8 cellular contexts compared by ENCODE assay signal in the genomic region with DNA sequence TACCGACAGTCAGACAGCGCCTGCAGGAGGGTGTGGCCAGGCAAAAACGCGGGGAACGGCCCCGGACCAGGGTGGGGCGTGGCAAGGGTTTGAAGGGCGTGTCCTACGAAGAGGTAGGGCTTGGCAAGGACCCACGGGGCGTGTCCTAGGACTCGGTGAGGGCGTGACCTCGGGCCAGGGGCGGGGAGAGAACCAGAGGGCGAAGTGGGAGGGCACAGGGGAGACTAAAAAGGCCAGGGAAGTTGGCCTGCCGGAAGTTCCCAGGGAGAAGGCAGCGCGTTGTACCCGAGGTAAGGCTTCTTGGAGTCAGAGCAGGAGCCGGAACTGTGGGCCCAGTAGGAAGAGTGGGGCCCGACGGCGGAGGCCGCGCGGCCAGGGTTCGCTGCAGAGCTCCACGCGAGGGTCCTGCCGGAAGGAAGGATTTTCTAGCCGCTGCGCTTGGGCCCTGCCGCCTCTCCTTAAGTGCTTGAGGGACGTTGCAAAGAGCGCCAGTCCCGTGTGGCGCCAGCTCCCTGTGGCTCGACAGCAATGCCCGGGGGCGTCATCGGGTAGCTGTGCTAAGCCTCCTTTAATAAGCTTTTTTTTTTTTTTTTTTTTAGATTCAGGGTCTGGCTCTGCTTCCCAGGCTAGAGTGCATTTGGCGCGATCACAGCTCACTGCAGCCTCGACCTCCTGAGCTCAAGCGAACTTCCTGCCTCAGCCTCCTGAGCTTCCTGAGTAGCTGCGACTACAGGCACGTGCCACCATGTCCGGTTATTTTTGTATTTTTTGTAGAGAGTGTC. TPM values are rescaled to one million over a fixed set of nuclear protein-coding genes. Genes with fewer than 3 reads are reported as not detected.
DNase-seq lines count a peak whose midpoint lies in the region; ATAC-seq, FAIRE-seq and TF ChIP-seq lines count a peak whose summit lies in the region.

A gene with protein sequence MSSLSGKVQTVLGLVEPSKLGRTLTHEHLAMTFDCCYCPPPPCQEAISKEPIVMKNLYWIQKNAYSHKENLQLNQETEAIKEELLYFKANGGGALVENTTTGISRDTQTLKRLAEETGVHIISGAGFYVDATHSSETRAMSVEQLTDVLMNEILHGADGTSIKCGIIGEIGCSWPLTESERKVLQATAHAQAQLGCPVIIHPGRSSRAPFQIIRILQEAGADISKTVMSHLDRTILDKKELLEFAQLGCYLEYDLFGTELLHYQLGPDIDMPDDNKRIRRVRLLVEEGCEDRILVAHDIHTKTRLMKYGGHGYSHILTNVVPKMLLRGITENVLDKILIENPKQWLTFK (plus strand): TSS at position 253 of the 782 bp plus-strand sequence. CDS start 47,375 bp downstream, outside the sequence.

- no peaks in the 10 kb centered on the region for H3K9me3 Mint-ChIP-seq in natural killer cell

- H2AFZ ChIP-seq in KMS-11 (ENCODE audit: low read depth) = peak within 1 kb of the TSS; percentile 95
- H2AFZ ChIP-seq in fibroblast of lung (ENCODE audit: low read length) = peak within 1 kb of the TSS; percentile 94

- peak; percentile 93 for FAIRE-seq in RCC 7860 (lab: Jason Lieb, UNC)

- H3K27me3 ChIP-seq in KMS-11 (ENCODE audit: insufficient read depth, low read depth) = no peaks in the 10 kb centered on the region
- no peaks in the 10 kb centered on the region for H3K27me3 ChIP-seq in fibroblast of lung (ENCODE audit: control insufficient read depth, insufficient read depth, low read length)

- H3K27ac ChIP-seq in KMS-11 = peak within 1 kb of the TSS; percentile 63
- H3K27ac ChIP-seq in fibroblast of lung (ENCODE audit: insufficient read depth, low read length) = peak within 1 kb of the TSS; percentile 56

- TF ChIP-seq CTCF in KMS-11 (conservative IDR thresholded peaks at IDR 0.05; ENCODE audit: low read depth, low read length) = no peak
- no peak for TF ChIP-seq CTCF in fibroblast of lung (conservative IDR thresholded peaks at IDR 0.05 in 1 of 2, IDR thresholded peaks at IDR 0.05 in 1 of 2; ENCODE audit: low read depth in 1 of 2, low read length in 2 of 2)
- no peak for TF ChIP-seq CTCF in natural killer cell (IDR thresholded peaks at IDR 0.05)

- peak; percentile 97 for ATAC-seq in GM21786 (IDR thresholded peaks at IDR 0.05; ENCODE audit: unreplicated experiment)
- ATAC-seq in natural killer cell = peak; percentile 99

- H3K4me3 ChIP-seq in KMS-11 (IDR thresholded peaks at IDR 0.05; ENCODE audit: insufficient read depth, low read depth, low read length) (no peak within 1 kb of the TSS), fibroblast of lung (replicated peaks in 1 of 4; ENCODE audit: control extremely low read depth in 1 of 4, insufficient read depth in 1 of 4, low read depth in 3 of 4, low read length in 4 of 4) (peak within 1 kb of the TSS; percentile 59 to 69 (median 68))

- H3K36me3 Mint-ChIP-seq in natural killer cell = no peaks in the 10 kb centered on the region

- DNase-seq in DMS79 treated with DMSO at 0.1 percent for 48 hours (lab: John Stamatoyannopoulos, UW) (peak; percentile 43), RCC 7860 (ENCODE audit: low spot score) (peak; percentile 91), fibroblast of lung (ENCODE audit: low read depth in 2 of 2) (peak; percentile 83 to 94), natural killer cell (peak; percentile 88)
- peak; percentile 94 to 96 for DNase-seq in activated T-helper 1 cell treated with anti-CD3 and anti-CD28 coated beads, Interleukin-2, amount 50 U/mL, for 16 hours (ENCODE audit: low read depth in 1 of 2, low spot score in 1 of 2)
- DNase-seq in stimulated activated naive CD4-positive, alpha-beta T cell (lab: John Stamatoyannopoulos, UW) = peak; percentile 91 to 96 (median 94)

- H4K20me1 ChIP-seq in KMS-11 (ENCODE audit: insufficient read depth) = no peaks in the 10 kb centered on the region
- no peaks in the 10 kb centered on the region for H4K20me1 ChIP-seq in fibroblast of lung (ENCODE audit: control insufficient read depth, extremely low read depth, insufficient read depth, low read length)

- H3K79me2 ChIP-seq in KMS-11 (ENCODE audit: insufficient read depth, low read depth) (peaks cover 33% of the 10 kb centered on the region), fibroblast of lung (ENCODE audit: control insufficient read depth, insufficient read depth, low read length) (no peaks in the 10 kb centered on the region)

- H3K9ac ChIP-seq in KMS-11 = peak within 1 kb of the TSS; percentile 77
- peak within 1 kb of the TSS; percentile 68 for H3K9ac ChIP-seq in fibroblast of lung (ENCODE audit: insufficient read depth, low read length)

- H3K4me2 ChIP-seq in KMS-11 = peak within 1 kb of the TSS; percentile 81
- peak within 1 kb of the TSS; percentile 67 for H3K4me2 ChIP-seq in fibroblast of lung (ENCODE audit: extremely low read depth, insufficient read depth, low read length)

- no peaks in the 10 kb centered on the region for H3K27me3 Mint-ChIP-seq in natural killer cell (ENCODE audit: low read depth in 2 of 2)

- H3K36me3 ChIP-seq in KMS-11 (ENCODE audit: insufficient read depth) (no peaks in the 10 kb centered on the region), fibroblast of lung (ENCODE audit: control insufficient read depth, insufficient read depth, low read length) (no peaks in the 10 kb centered on the region)

- H3K9me3 ChIP-seq in fibroblast of lung (ENCODE audit: control insufficient read depth, insufficient read depth, low read depth, low read length) = no peaks in the 10 kb centered on the region

- H3K4me1 Mint-ChIP-seq in natural killer cell = peaks cover 45 to 49% of the 10 kb centered on the region in 2 donors

- peak within 1 kb of the TSS; percentile 91 for H3K4me3 Mint-ChIP-seq in natural killer cell

- H3K4me1 ChIP-seq in KMS-11 (ENCODE audit: low read depth, poor library complexity, severe bottlenecking) = peaks cover 29% of the 10 kb centered on the region
- H3K4me1 ChIP-seq in fibroblast of lung (ENCODE audit: control insufficient read depth, extremely low read depth, insufficient read depth, low read length) = peaks cover 6% of the 10 kb centered on the region

- peak within 1 kb of the TSS; percentile 82 to 93 for H3K27ac Mint-ChIP-seq in natural killer cell

- intact Hi-C loops in natural killer cell (cut with micrococcal nuclease) = loop anchor here (2.0 kb wide), 2 partner anchors 34 to 380 kb away; a partner anchor contains a TSS

RNA-seq across cellular contexts. Expression of the gene that starts here (rescaled TPM):
- 10.4 and 11.0 TPM in 2 replicates for total RNA-seq in fibroblast of lung
- polyA plus RNA-seq in fibroblast of lung = 7.2 and 8.8 TPM in 2 replicates
- polyA plus RNA-seq in fibroblast of lung (2012) = 4.6 and 4.7 TPM in 2 replicates
- 2.8 and 4.9 TPM in 2 replicates for polyA minus RNA-seq in fibroblast of lung (ENCODE audit: low replicate concordance)
- total RNA-seq in natural killer cell = 10 to 100 TPM; 12.8 to 21.9 (median 21.5) TPM

Comparison
In these comparisons a context has a peak if more than half of its experiments do, and no peak if none do; other contexts are left out.
1. DNase-seq: peak in every context shown above with its lines; median percentile 95 in activated T-helper 1 cell treated with anti-CD3 and anti-CD28 coated beads, Interleukin-2, amount 50 U/mL, for 16 hours; 94 in stimulated activated naive CD4-positive, alpha-beta T cell; 91 in RCC 7860; 88 in fibroblast of lung; 88 in natural killer cell; 43 in DMS79 treated with DMSO at 0.1 percent for 48 hours.